In genomic region chr3:50519471-50520089, GRCh38 we compare ENCODE assay signal across 8 cellular contexts. TPM values are rescaled to one million over a fixed set of nuclear protein-coding genes. Genes with fewer than 3 reads are reported as not detected.
DNase-seq lines count a peak whose midpoint lies in the region; ATAC-seq and TF ChIP-seq lines count a peak whose summit lies in the region.

No MANE protein-coding gene starts in this region.

- TF ChIP-seq CTCF in RWPE2 (IDR thresholded peaks at IDR 0.05; ENCODE audit: poor library complexity, severe bottlenecking) = peak; percentile 88

- H3K27me3 ChIP-seq in RWPE2 (ENCODE audit: insufficient read depth, poor library complexity, severe bottlenecking) = no peaks in the 10 kb centered on the region

- H3K9me3 ChIP-seq in RWPE2 (ENCODE audit: severe bottlenecking) = no peaks in the 10 kb centered on the region

- no peak overlapping the region for H3K4me3 ChIP-seq in RWPE2 (ENCODE audit: severe bottlenecking)

- ATAC-seq in RWPE2 (ENCODE audit: low read depth) = peak; percentile 81
- no peak for ATAC-seq in GM19463 (IDR thresholded peaks at IDR 0.05; ENCODE audit: unreplicated experiment)
- no peak for ATAC-seq in HG02885 (IDR thresholded peaks at IDR 0.05; ENCODE audit: poor library complexity, unreplicated experiment)

- DNase-seq in DMS53 (lab: John Stamatoyannopoulos, UW) = peak; percentile 58
- DNase-seq in HUDEP-2 (lab: John Stamatoyannopoulos, UW; ENCODE audit: unreplicated experiment in 76 of 76) = peak in 65 of 76 experiments; percentile 2 to 77 (median 52)
- no peak for DNase-seq in RWPE2 (ENCODE audit: low spot score)
- peak; percentile 89 for DNase-seq in activated effector memory CD4-positive, alpha-beta T cell treated with anti-CD3 and anti-CD28 coated beads, Interleukin-2, amount 50 U/mL, for 16 hours
- peak; percentile 53 for DNase-seq in glomerular visceral epithelial cell (ENCODE audit: extremely low spot score)
- DNase-seq in renal cortical epithelial cell (ENCODE audit: low read depth) = peak; percentile 38

- no peaks in the 10 kb centered on the region for H3K36me3 ChIP-seq in RWPE2 (ENCODE audit: low read depth)

- H3K4me1 ChIP-seq in RWPE2 (ENCODE audit: insufficient read depth, poor library complexity, severe bottlenecking) = no peaks in the 10 kb centered on the region

- no peak overlapping the region for H3K27ac ChIP-seq in RWPE2 (ENCODE audit: poor library complexity, severe bottlenecking)

RNA-seq across cellular contexts. Expression of gene CACNA2D2, which starts 16.1 kb away (rescaled TPM):
- total RNA-seq in renal cortical epithelial cell = 0.17 and 0.55 TPM in 2 replicates

RNA-seq across cellular contexts. Expression of gene C3orf18, which starts 48.0 kb away (rescaled TPM):
- total RNA-seq in renal cortical epithelial cell = 7.3 and 11.1 TPM in 2 replicates

RNA-seq across cellular contexts. Expression of gene HEMK1, which starts 49.7 kb away (rescaled TPM):
- total RNA-seq in renal cortical epithelial cell = 14.2 and 27.6 TPM in 2 replicates
